1 cellular context compared by ENCODE assay signal in genomic region chr9:78103971-78104433, GRCh38.
TF ChIP-seq lines count a peak whose summit lies in the region.

No MANE protein-coding gene starts in this region.

TF ChIP-seq in GM23338, 12 proteins besides CTCF, POLR2A, EP300 and RAD21 (continued from another document):
- TF ChIP-seq REST (IDR thresholded peaks at IDR 0.05; ENCODE audit: unreplicated experiment) (no peak), EZH2phosphoT487 (IDR thresholded peaks at IDR 0.05; ENCODE audit: unreplicated experiment) (no peak), ZNF114 (CRISPR knock-in tag; IDR thresholded peaks at IDR 0.05) (no peak), ZNF331 (CRISPR knock-in tag; IDR thresholded peaks at IDR 0.05; ENCODE audit: low read depth) (no peak), CREB1 (CRISPR knock-in tag; IDR thresholded peaks at IDR 0.05; ENCODE audit: low read depth) (no peak), NANOG (IDR thresholded peaks at IDR 0.05; ENCODE audit: borderline replicate concordance) (no peak), EZH2 (IDR thresholded peaks at IDR 0.05; ENCODE audit: low read depth, unreplicated experiment) (no peak)
TF ChIP-seq in GM23338: peak in this region for 0.
